Comparison of ENCODE assay signal across 12 cellular contexts in the genomic region with DNA sequence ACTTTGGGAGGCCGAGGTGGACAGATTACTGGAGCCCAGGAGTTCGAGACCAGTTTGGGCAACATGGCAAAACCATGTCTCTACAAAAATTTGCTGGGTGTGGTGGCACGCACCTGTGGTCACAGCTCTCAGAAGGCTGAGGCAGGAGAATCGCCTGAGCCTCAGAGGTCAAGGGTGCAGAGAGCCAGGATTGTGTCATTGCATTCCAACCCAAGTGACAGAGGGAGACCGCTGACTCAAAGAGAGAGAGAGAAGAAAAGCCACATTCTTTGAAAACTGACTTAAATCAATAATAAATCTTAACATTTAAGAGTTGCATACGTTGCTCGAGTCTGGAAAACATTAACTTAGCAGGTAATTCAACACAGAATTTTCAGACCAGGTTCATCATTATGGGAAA.
A peak's percentile ranks its signal among the peaks of the same experiment; 100 is the strongest.
DNase-seq lines count a peak whose midpoint lies in the region; ATAC-seq, FAIRE-seq and TF ChIP-seq lines count a peak whose summit lies in the region.
"Had no signal": no experiment of that assay in that cellular context is flagged by ENCODE, and none has a peak within 500 bp of the region (broad histone marks: within the 10 kb centered on the region; RNA-seq: fewer than 3 reads in every experiment).

No MANE protein-coding gene starts in this region.

- TF ChIP-seq CTCF in HepG2 (CRISPR knock-in tag; IDR thresholded peaks at IDR 0.05) = no peak
- no peak for TF ChIP-seq CTCF in right lobe of liver (IDR thresholded peaks at IDR 0.05)
- no peak for TF ChIP-seq CTCF in endodermal cell (conservative IDR thresholded peaks at IDR 0.05)

- H3K4me3 ChIP-seq in HepG2 (replicated peaks in 1 of 3; ENCODE audit: insufficient read depth in 1 of 3, low read depth in 2 of 3, low read length in 3 of 3) (peak overlapping the region in 1 of 3 experiments; percentile 12; a peak in 1 of 6 replicates), right lobe of liver (no peak overlapping the region), SJCRH30 (no peak overlapping the region), endodermal cell (ENCODE audit: low read length) (no peak overlapping the region)
- H3K4me3 ChIP-seq: esophagus muscularis mucosa had no signal

- H3K9me3 ChIP-seq in HepG2 (ENCODE audit: low read length) = no peaks in the 10 kb centered on the region
- no peaks in the 10 kb centered on the region for H3K9me3 ChIP-seq in right lobe of liver
- no peaks in the 10 kb centered on the region for H3K9me3 ChIP-seq in SJCRH30 (replicated peaks)
- no peaks in the 10 kb centered on the region for H3K9me3 ChIP-seq in endodermal cell (ENCODE audit: control insufficient read depth, low read length)
- H3K9me3 ChIP-seq: esophagus muscularis mucosa had no signal

- TF ChIP-seq EP300 in HepG2 (IDR thresholded peaks at IDR 0.05; ENCODE audit: low read depth in 2 of 2, low read length in 2 of 2) (peak in 1 of 2 experiments; percentile 54; a peak in 1 of 4 replicates), HepG2 (CRISPR knock-in tag; IDR thresholded peaks at IDR 0.05; ENCODE audit: borderline replicate concordance) (no peak)

- FAIRE-seq in HepG2 (lab: Jason Lieb, UNC) = peak; percentile 66

- H3K36me3 Mint-ChIP-seq in stimulated activated effector memory CD8-positive, alpha-beta T cell treated with anti-CD3 and anti-CD28 coated beads, Interleukin-12 subunit alpha, Interleukin-12 subunit beta, amount 100 ng/mL, for 72 hours = no peaks in the 10 kb centered on the region
- H3K36me3 Mint-ChIP-seq in endodermal cell (ENCODE audit: low read depth) = no peaks in the 10 kb centered on the region

- TF ChIP-seq POLR2A in HepG2 (IDR thresholded peaks at IDR 0.05; ENCODE audit: insufficient read depth in 1 of 2, low read depth in 2 of 2, low read length in 2 of 2) = no peak
- no peak for TF ChIP-seq POLR2A in right lobe of liver (IDR thresholded peaks at IDR 0.05)

- H3K4me3 Mint-ChIP-seq in stimulated activated effector memory CD8-positive, alpha-beta T cell treated with anti-CD3 and anti-CD28 coated beads, Interleukin-12 subunit alpha, Interleukin-12 subunit beta, amount 100 ng/mL, for 72 hours = peak overlapping the region; percentile 9
- H3K4me3 Mint-ChIP-seq in endodermal cell = no peak overlapping the region

- H4K20me1 ChIP-seq in HepG2 (ENCODE audit: insufficient read depth, low read length) = no peaks in the 10 kb centered on the region

- no peak overlapping the region for H3K9ac ChIP-seq in HepG2 (ENCODE audit: insufficient read depth, low read depth, low read length)
- no peak overlapping the region for H3K9ac ChIP-seq in endodermal cell (ENCODE audit: extremely low read depth, low read length, poor library complexity, severe bottlenecking)

- WGBS in HepG2 (ENCODE audit: low lambda C conversion rate) = 3% methylated on average over 7 of the region's 7 CpGs
- WGBS in right lobe of liver (ENCODE audit: insufficient coverage, low coverage, low lambda C conversion rate, missing lambda C conversion rate) = 54% methylated on average over 7 of the region's 7 CpGs
- 92 to 93% methylated on average over 7 of the region's 7 CpGs for WGBS in endodermal cell (ENCODE audit: insufficient coverage in 1 of 2, insufficient read length in 1 of 2), 2 experiments

- H3K27ac Mint-ChIP-seq in stimulated activated effector memory CD8-positive, alpha-beta T cell treated with anti-CD3 and anti-CD28 coated beads, Interleukin-12 subunit alpha, Interleukin-12 subunit beta, amount 100 ng/mL, for 72 hours = no peak overlapping the region
- H3K27ac Mint-ChIP-seq in endodermal cell = no peak overlapping the region

- DNase-seq in HepG2 (ENCODE audit: low spot score) = peak; percentile 78
- DNase-seq in right lobe of liver = no peak
- peak; percentile 49 to 54 for DNase-seq in SJCRH30
- DNase-seq in stimulated activated effector memory CD8-positive, alpha-beta T cell treated with anti-CD3 and anti-CD28 coated beads, Interleukin-12 subunit alpha, Interleukin-12 subunit beta, amount 100 ng/mL, for 72 hours (ENCODE audit: low spot score in 2 of 2) = peak in 1 of 2 donors; percentile 53
- no peak for DNase-seq in NCI-H774 (lab: John Stamatoyannopoulos, UW)
- no peak for DNase-seq in endodermal cell
- DNase-seq: activated gamma-delta T cell treated with Interleukin-2 at 50 U/mL for 16 hours, NCI-H1092 treated with DMSO at 0.1 percent for 48 hours, NCI-H526 had no signal

- H2AFZ ChIP-seq in HepG2 (ENCODE audit: low read length) = no peak overlapping the region

- intact Hi-C loops in HepG2 (cut with micrococcal nuclease; ENCODE audit: unreplicated experiment) = no loop called here
- intact Hi-C loops in right lobe of liver (cut with DNase I) = no loop called here

- no peak for TF ChIP-seq RAD21 in HepG2 (CRISPR knock-in tag; IDR thresholded peaks at IDR 0.05)

- H3K79me2 ChIP-seq in HepG2 (ENCODE audit: insufficient read depth, low read length) = no peaks in the 10 kb centered on the region

- no TSS peak for BruUV-seq in HepG2 (replicated peaks; lab: Mats Ljungman, UMichigan)

- CTCF ChIA-PET in HepG2 (lab: Yijun Ruan, JAX; ENCODE audit: low intra/inter-chr PET ratio, low total read pairs) = no interaction called here

- H3K4me1 ChIP-seq in HepG2 (ENCODE audit: insufficient read depth, low read length) (peaks cover 12% of the 10 kb centered on the region), right lobe of liver (no peaks in the 10 kb centered on the region), SJCRH30 (peaks cover 27% of the 10 kb centered on the region), endodermal cell (ENCODE audit: control insufficient read depth, insufficient read depth, low read length) (no peaks in the 10 kb centered on the region)

- peaks cover 6% of the 10 kb centered on the region for H3K4me1 Mint-ChIP-seq in stimulated activated effector memory CD8-positive, alpha-beta T cell treated with anti-CD3 and anti-CD28 coated beads, Interleukin-12 subunit alpha, Interleukin-12 subunit beta, amount 100 ng/mL, for 72 hours
- no peaks in the 10 kb centered on the region for H3K4me1 Mint-ChIP-seq in endodermal cell

- H3K9me3 Mint-ChIP-seq in stimulated activated effector memory CD8-positive, alpha-beta T cell treated with anti-CD3 and anti-CD28 coated beads, Interleukin-12 subunit alpha, Interleukin-12 subunit beta, amount 100 ng/mL, for 72 hours = no peaks in the 10 kb centered on the region
- H3K9me3 Mint-ChIP-seq in endodermal cell = no peaks in the 10 kb centered on the region

- no peaks in the 10 kb centered on the region for H3K36me3 ChIP-seq in HepG2 (replicated peaks in 1 of 2; ENCODE audit: control insufficient read depth in 1 of 2, insufficient read depth in 2 of 2, low read length in 2 of 2)
- H3K36me3 ChIP-seq in right lobe of liver = no peaks in the 10 kb centered on the region
- H3K36me3 ChIP-seq in SJCRH30 = no peaks in the 10 kb centered on the region
- no peaks in the 10 kb centered on the region for H3K36me3 ChIP-seq in endodermal cell (ENCODE audit: control insufficient read depth, insufficient read depth, low read length)
- H3K36me3 ChIP-seq: esophagus muscularis mucosa had no signal

- H3K4me2 ChIP-seq in HepG2 (ENCODE audit: low read depth, low read length) = peak overlapping the region; percentile 50

- no peaks in the 10 kb centered on the region for H3K27me3 Mint-ChIP-seq in endodermal cell (ENCODE audit: insufficient read depth)

- in situ Hi-C loops in HepG2 (cut with HindIII; ENCODE audit: extremely low pct_ligation_motif_present, low pct_unique_long_range_greater_than_20kb) = no loop called here

- H3K27me3 ChIP-seq in HepG2 (ENCODE audit: control insufficient read depth in 1 of 2, insufficient read depth in 2 of 2, low read length in 2 of 2) (no peaks in the 10 kb centered on the region), right lobe of liver (no peaks in the 10 kb centered on the region), SJCRH30 (no peaks in the 10 kb centered on the region), endodermal cell (ENCODE audit: control insufficient read depth, insufficient read depth, low read length, poor library complexity, severe bottlenecking) (no peaks in the 10 kb centered on the region)
- H3K27me3 ChIP-seq: esophagus muscularis mucosa had no signal

- ATAC-seq in HepG2 (peak; percentile 97), right lobe of liver (no peak), HG02678 (IDR thresholded peaks at IDR 0.05; ENCODE audit: unreplicated experiment) (peak; percentile 84), SK-N-SH treated with all-trans-retinoic acid at 6 μM for 48 hours (no peak)
- ATAC-seq in stimulated activated effector memory CD8-positive, alpha-beta T cell treated with anti-CD3 and anti-CD28 coated beads, Interleukin-12 subunit alpha, Interleukin-12 subunit beta, amount 100 ng/mL, for 72 hours = peak; percentile 91

- POLR2A ChIA-PET in HepG2 (lab: Yijun Ruan, JAX) = no interaction called here

- H3K27ac ChIP-seq in HepG2 (ENCODE audit: extremely low read length, insufficient read depth, low read length) = no peak overlapping the region
- no peak overlapping the region for H3K27ac ChIP-seq in right lobe of liver
- peak overlapping the region; percentile 2; the same call in 1 of the 2 replicates for H3K27ac ChIP-seq in SJCRH30
- no peak overlapping the region for H3K27ac ChIP-seq in endodermal cell (ENCODE audit: low read depth, low read length)
- H3K27ac ChIP-seq: esophagus muscularis mucosa had no signal

TF ChIP-seq in HepG2, 621 proteins besides CTCF, POLR2A, EP300 and RAD21 (continues in another document):
- TF ChIP-seq RCOR2 (CRISPR knock-in tag; IDR thresholded peaks at IDR 0.05) (peak; percentile 35; the same call in 1 of the 2 replicates), CEBPG (CRISPR knock-in tag; IDR thresholded peaks at IDR 0.05) (peak; percentile 74), SOX6 (IDR thresholded peaks at IDR 0.05) (no peak), SOX6 (CRISPR knock-in tag; IDR thresholded peaks at IDR 0.05) (peak; percentile 52), ZNF644 (CRISPR knock-in tag; IDR thresholded peaks at IDR 0.05; ENCODE audit: low read depth) (no peak), ONECUT2 (CRISPR knock-in tag; IDR thresholded peaks at IDR 0.05) (peak; percentile 63; the same call in 1 of the 2 replicates)

TF ChIP-seq in SK-N-SH treated with all-trans-retinoic acid at 6 μM for 48 hours, 23 proteins besides CTCF, POLR2A, EP300 and RAD21 (continues in another document):
- TF ChIP-seq, protein P1, sequence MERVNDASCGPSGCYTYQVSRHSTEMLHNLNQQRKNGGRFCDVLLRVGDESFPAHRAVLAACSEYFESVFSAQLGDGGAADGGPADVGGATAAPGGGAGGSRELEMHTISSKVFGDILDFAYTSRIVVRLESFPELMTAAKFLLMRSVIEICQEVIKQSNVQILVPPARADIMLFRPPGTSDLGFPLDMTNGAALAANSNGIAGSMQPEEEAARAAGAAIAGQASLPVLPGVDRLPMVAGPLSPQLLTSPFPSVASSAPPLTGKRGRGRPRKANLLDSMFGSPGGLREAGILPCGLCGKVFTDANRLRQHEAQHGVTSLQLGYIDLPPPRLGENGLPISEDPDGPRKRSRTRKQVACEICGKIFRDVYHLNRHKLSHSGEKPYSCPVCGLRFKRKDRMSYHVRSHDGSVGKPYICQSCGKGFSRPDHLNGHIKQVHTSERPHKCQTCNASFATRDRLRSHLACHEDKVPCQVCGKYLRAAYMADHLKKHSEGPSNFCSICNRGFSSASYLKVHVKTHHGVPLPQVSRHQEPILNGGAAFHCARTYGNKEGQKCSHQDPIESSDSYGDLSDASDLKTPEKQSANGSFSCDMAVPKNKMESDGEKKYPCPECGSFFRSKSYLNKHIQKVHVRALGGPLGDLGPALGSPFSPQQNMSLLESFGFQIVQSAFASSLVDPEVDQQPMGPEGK (CRISPR knock-in tag; IDR thresholded peaks at IDR 0.05; ENCODE audit: borderline replicate concordance) = no peak
- TF ChIP-seq OSR1 (CRISPR knock-in tag; IDR thresholded peaks at IDR 0.05) = no peak
- no peak for TF ChIP-seq ZFP3 (CRISPR knock-in tag; IDR thresholded peaks at IDR 0.05)

Comparison
In these comparisons a context has a peak if more than half of its experiments do, and no peak if none do; other contexts are left out.
1. ATAC-seq: peak in HepG2 (single experiment), HG02678 (single experiment) and stimulated activated effector memory CD8-positive, alpha-beta T cell treated with anti-CD3 and anti-CD28 coated beads, Interleukin-12 subunit alpha, Interleukin-12 subunit beta, amount 100 ng/mL, for 72 hours (single experiment); none in right lobe of liver (0 of 4) and SK-N-SH treated with all-trans-retinoic acid at 6 μM for 48 hours (single experiment).
2. DNase-seq: peak in HepG2 (single experiment) and SJCRH30 (2 of 2); none in right lobe of liver (0 of 3), NCI-H774 (single experiment) and endodermal cell (single experiment).